Comparison of ENCODE assay signal across 9 cellular contexts in genomic region chr12:20549115-20549719, GRCh38.
DNase-seq lines count a peak whose midpoint lies in the region; ATAC-seq, FAIRE-seq and TF ChIP-seq lines count a peak whose summit lies in the region.
"Had no signal": no experiment of that assay in that cellular context is flagged by ENCODE, and none has a peak within 500 bp of the region (broad histone marks: within the 10 kb centered on the region; RNA-seq: fewer than 3 reads in every experiment).

No MANE protein-coding gene starts in this region.

- peaks cover 6% of the 10 kb centered on the region for H3K36me3 Mint-ChIP-seq in endodermal cell (ENCODE audit: low read depth)
- no peaks in the 10 kb centered on the region for H3K36me3 Mint-ChIP-seq in activated naive CD4-positive, alpha-beta T cell treated with anti-CD3 and anti-CD28 coated beads, Interleukin-2, amount 10 ng/mL, durations not matched to agents 7 days and 5 days

- intact Hi-C loops in prostate gland (cut with DNase I): loop anchor here (5.0 to 10.0 kb wide), 2 partner anchors 87 to 174 kb away; no protein-coding TSS in a partner anchor

- CTCF ChIA-PET in activated naive CD4-positive, alpha-beta T cell treated with anti-CD3 and anti-CD28 coated beads, Interleukin-2, amount 10 ng/mL, durations not matched to agents 7 days and 5 days (lab: Charles Lee): no interaction called here

- no peak for DNase-seq in D721Med (ENCODE audit: insufficient read length, low spot score)
- peak; percentile 13 for DNase-seq in LHCN-M2 (ENCODE audit: low read depth)
- peak; percentile 80 for DNase-seq in endodermal cell
- DNase-seq in myocyte (ENCODE audit: low read depth): peak; percentile 34
- no peak for DNase-seq in activated naive CD4-positive, alpha-beta T cell treated with anti-CD3 and anti-CD28 coated beads, Interleukin-2, amount 10 ng/mL, durations not matched to agents 7 days and 5 days
- DNase-seq in prostate gland (ENCODE audit: low spot score): no peak

- TF ChIP-seq POLR2A in prostate gland (IDR thresholded peaks at IDR 0.05): no peak

- no peaks in the 10 kb centered on the region for H3K27me3 Mint-ChIP-seq in endodermal cell (ENCODE audit: insufficient read depth)
- H3K27me3 Mint-ChIP-seq in activated naive CD4-positive, alpha-beta T cell treated with anti-CD3 and anti-CD28 coated beads, Interleukin-2, amount 10 ng/mL, durations not matched to agents 7 days and 5 days: no peaks in the 10 kb centered on the region
- H3K27me3 Mint-ChIP-seq: central memory CD8-positive, alpha-beta T cell had no signal

- peaks cover 8% of the 10 kb centered on the region for H3K4me1 Mint-ChIP-seq in endodermal cell
- no peaks in the 10 kb centered on the region for H3K4me1 Mint-ChIP-seq in activated naive CD4-positive, alpha-beta T cell treated with anti-CD3 and anti-CD28 coated beads, Interleukin-2, amount 10 ng/mL, durations not matched to agents 7 days and 5 days
- H3K4me1 Mint-ChIP-seq: central memory CD8-positive, alpha-beta T cell had no signal

- H3K27ac ChIP-seq in endodermal cell (ENCODE audit: low read depth, low read length) (no peak overlapping the region), prostate gland (no peak overlapping the region)

- H3K27me3 ChIP-seq in endodermal cell (ENCODE audit: control insufficient read depth, insufficient read depth, low read length, poor library complexity, severe bottlenecking): no peaks in the 10 kb centered on the region
- H3K27me3 ChIP-seq in prostate gland (replicated peaks; ENCODE audit: insufficient read depth): no peaks in the 10 kb centered on the region

- H3K4me3 ChIP-seq in endodermal cell (ENCODE audit: low read length) (no peak overlapping the region), prostate gland (no peak overlapping the region)

- H3K9me3 Mint-ChIP-seq in endodermal cell: peaks cover 14% of the 10 kb centered on the region
- H3K9me3 Mint-ChIP-seq in activated naive CD4-positive, alpha-beta T cell treated with anti-CD3 and anti-CD28 coated beads, Interleukin-2, amount 10 ng/mL, durations not matched to agents 7 days and 5 days: no peaks in the 10 kb centered on the region
- H3K9me3 Mint-ChIP-seq: central memory CD8-positive, alpha-beta T cell had no signal

- TF ChIP-seq CTCF in D721Med (IDR thresholded peaks at IDR 0.05; ENCODE audit: insufficient read depth, missing control alignments): peak; percentile 55
- peak; percentile 99 for TF ChIP-seq CTCF in endodermal cell (conservative IDR thresholded peaks at IDR 0.05)
- TF ChIP-seq CTCF in prostate gland (IDR thresholded peaks at IDR 0.05): peak in 1 of 4 experiments; percentile 14

- ATAC-seq in GM21360 (IDR thresholded peaks at IDR 0.05; ENCODE audit: unreplicated experiment) (no peak), GM18511 (IDR thresholded peaks at IDR 0.05; ENCODE audit: unreplicated experiment) (no peak)

- no peak for FAIRE-seq in D721Med (lab: Jason Lieb, UNC)

- no peaks in the 10 kb centered on the region for H3K36me3 ChIP-seq in endodermal cell (ENCODE audit: control insufficient read depth, insufficient read depth, low read length)
- H3K36me3 ChIP-seq in prostate gland: no peaks in the 10 kb centered on the region

- H3K4me1 ChIP-seq in endodermal cell (ENCODE audit: control insufficient read depth, insufficient read depth, low read length) (peaks cover 6% of the 10 kb centered on the region), prostate gland (replicated peaks) (no peaks in the 10 kb centered on the region)

- 57% methylated on average over 2 of the region's 2 CpGs; no CpG with 5 or more reads in 1 of the 2 experiments for WGBS in endodermal cell (ENCODE audit: insufficient coverage in 1 of 2, insufficient read length in 1 of 2), 2 experiments
- 37% methylated on average over 2 of the region's 2 CpGs for WGBS in prostate gland

- no peaks in the 10 kb centered on the region for H3K9me3 ChIP-seq in endodermal cell (ENCODE audit: control insufficient read depth, low read length)
- H3K9me3 ChIP-seq in prostate gland: no peaks in the 10 kb centered on the region

- H3K4me3 Mint-ChIP-seq in endodermal cell: no peak overlapping the region
- no peak overlapping the region for H3K4me3 Mint-ChIP-seq in activated naive CD4-positive, alpha-beta T cell treated with anti-CD3 and anti-CD28 coated beads, Interleukin-2, amount 10 ng/mL, durations not matched to agents 7 days and 5 days
- H3K4me3 Mint-ChIP-seq: central memory CD8-positive, alpha-beta T cell had no signal

- no peak overlapping the region for H3K9ac ChIP-seq in endodermal cell (ENCODE audit: extremely low read depth, low read length, poor library complexity, severe bottlenecking)

- no peak overlapping the region for H3K27ac Mint-ChIP-seq in endodermal cell
- H3K27ac Mint-ChIP-seq in activated naive CD4-positive, alpha-beta T cell treated with anti-CD3 and anti-CD28 coated beads, Interleukin-2, amount 10 ng/mL, durations not matched to agents 7 days and 5 days: no peak overlapping the region

Comparison
In these comparisons a context has a peak if more than half of its experiments do, and no peak if none do; other contexts are left out.
1. DNase-seq: peak in LHCN-M2 (single experiment), endodermal cell (single experiment) and myocyte (single experiment); none in D721Med (single experiment), activated naive CD4-positive, alpha-beta T cell treated with anti-CD3 and anti-CD28 coated beads, Interleukin-2, amount 10 ng/mL, durations not matched to agents 7 days and 5 days (single experiment) and prostate gland (single experiment).